Comparison of ENCODE assay signal across 21 cellular contexts in the genomic region with DNA sequence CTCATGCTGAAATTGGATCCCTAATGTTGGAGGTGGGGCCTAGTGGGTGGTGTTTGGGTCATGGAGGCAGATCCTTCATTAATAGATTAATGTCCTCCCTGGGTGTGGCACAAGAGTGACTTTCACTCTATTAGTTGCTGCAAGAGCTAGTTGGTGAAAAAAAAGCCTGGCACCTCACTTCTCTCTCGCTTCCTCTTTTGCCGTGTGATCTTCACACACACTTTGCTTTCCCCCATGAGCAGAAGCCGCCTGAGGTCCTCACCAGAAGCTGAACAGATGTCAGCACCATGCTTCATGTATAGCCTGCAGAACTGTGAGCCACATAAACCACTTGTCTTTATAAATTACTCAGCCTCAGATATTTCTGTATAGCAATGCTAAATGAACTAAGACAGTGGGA.
DNase-seq lines count a peak whose midpoint lies in the region; ATAC-seq, FAIRE-seq and TF ChIP-seq lines count a peak whose summit lies in the region.
"Had no signal": no experiment of that assay in that cellular context is flagged by ENCODE, and none has a peak within 500 bp of the region (broad histone marks: within the 10 kb centered on the region; RNA-seq: fewer than 3 reads in every experiment).

No MANE protein-coding gene starts in this region.

- H3K4me3 ChIP-seq in kidney (ENCODE audit: low read length in 2 of 2): no peak overlapping the region
- H3K4me3 ChIP-seq: BLaER1, GM23248, smooth muscle cell, upper lobe of left lung had no signal

- DNase-seq in NCI-H748 (lab: John Stamatoyannopoulos, UW; ENCODE audit: unreplicated experiment): peak; percentile 7
- no peak for DNase-seq in NCI-H748 treated with DMSO at 0.1 percent for 48 hours (lab: John Stamatoyannopoulos, UW)
- peak; percentile 55 for DNase-seq in MV-4-11 (lab: John Stamatoyannopoulos, UW)
- DNase-seq in NCI-H1105 treated with DMSO at 0.1 percent for 48 hours (lab: John Stamatoyannopoulos, UW): no peak
- no peak for DNase-seq in kidney
- DNase-seq in activated CD4-positive, alpha-beta memory T cell treated with anti-CD3 and anti-CD28 coated beads, Interleukin-2, amount 10 ng/mL, durations not matched to agents 7 days and 5 days: no peak
- DNase-seq: 8988T; activated CD8-positive, alpha-beta memory T cell treated with anti-CD3 and anti-CD28 coated beads, Interleukin-2, amount 10 ng/mL, durations not matched to agents 7 days and 5 days; activated effector memory CD4-positive, alpha-beta T cell treated with Interleukin-2 at 50 U/mL for 16 hours; DMS 273 treated with DMSO at 0.1 percent for 48 hours; foreskin keratinocyte; GM23248; NCI-H2029; NCI-H526; upper lobe of left lung had no signal

- peak; percentile 48 for ATAC-seq in HG02798 (IDR thresholded peaks at IDR 0.05; ENCODE audit: poor library complexity, unreplicated experiment)
- ATAC-seq in stimulated activated memory B cell treated with anti-CD40 and anti-IgM and Interleukin-4, amounts not matched to agents 10 μg/mL and 1 μg/mL and 100 μg/mL, for 72 hours: peak; percentile 31
- ATAC-seq: activated CD4-positive, CD25-positive, alpha-beta regulatory T cell treated with anti-CD3 and anti-CD28 coated beads, Interleukin-2, amount 50 U/mL, for 24 hours; activated CD8-positive, alpha-beta memory T cell treated with anti-CD3 and anti-CD28 coated beads, Interleukin-2, amount 10 ng/mL, durations not matched to agents 7 days and 5 days; foreskin keratinocyte had no signal

- FAIRE-seq in kidney (lab: Jason Lieb, UNC): no peak
- FAIRE-seq: endothelial cell of umbilical vein had no signal

- no peaks in the 10 kb centered on the region for H3K36me3 Mint-ChIP-seq in stimulated activated memory B cell treated with anti-CD40 and anti-IgM and Interleukin-4, amounts not matched to agents 10 μg/mL and 1 μg/mL and 100 μg/mL, for 72 hours
- no peaks in the 10 kb centered on the region for H3K36me3 Mint-ChIP-seq in activated CD4-positive, alpha-beta memory T cell treated with anti-CD3 and anti-CD28 coated beads, Interleukin-2, amount 10 ng/mL, durations not matched to agents 7 days and 5 days (ENCODE audit: low read depth)
- H3K36me3 Mint-ChIP-seq: activated CD8-positive, alpha-beta memory T cell treated with anti-CD3 and anti-CD28 coated beads, Interleukin-2, amount 10 ng/mL, durations not matched to agents 7 days and 5 days had no signal

- no peaks in the 10 kb centered on the region for H3K27me3 Mint-ChIP-seq in stimulated activated memory B cell treated with anti-CD40 and anti-IgM and Interleukin-4, amounts not matched to agents 10 μg/mL and 1 μg/mL and 100 μg/mL, for 72 hours
- H3K27me3 Mint-ChIP-seq in activated CD4-positive, alpha-beta memory T cell treated with anti-CD3 and anti-CD28 coated beads, Interleukin-2, amount 10 ng/mL, durations not matched to agents 7 days and 5 days: peaks cover 3% of the 10 kb centered on the region

- TF ChIP-seq CTCF in kidney (IDR thresholded peaks at IDR 0.05; ENCODE audit: borderline replicate concordance, extremely low read depth, insufficient read depth): no peak

- no peaks in the 10 kb centered on the region for H3K4me1 Mint-ChIP-seq in stimulated activated memory B cell treated with anti-CD40 and anti-IgM and Interleukin-4, amounts not matched to agents 10 μg/mL and 1 μg/mL and 100 μg/mL, for 72 hours
- H3K4me1 Mint-ChIP-seq in activated CD4-positive, alpha-beta memory T cell treated with anti-CD3 and anti-CD28 coated beads, Interleukin-2, amount 10 ng/mL, durations not matched to agents 7 days and 5 days: no peaks in the 10 kb centered on the region
- H3K4me1 Mint-ChIP-seq: activated CD8-positive, alpha-beta memory T cell treated with anti-CD3 and anti-CD28 coated beads, Interleukin-2, amount 10 ng/mL, durations not matched to agents 7 days and 5 days had no signal

- no peak overlapping the region for H3K27ac ChIP-seq in kidney (ENCODE audit: low read depth in 2 of 2, low read length in 2 of 2)
- H3K27ac ChIP-seq: BLaER1, foreskin keratinocyte, GM23248, upper lobe of left lung had no signal

- no peaks in the 10 kb centered on the region for H3K36me3 ChIP-seq in kidney (ENCODE audit: control insufficient read depth in 1 of 2, insufficient read depth in 2 of 2, low read length in 2 of 2)
- H3K36me3 ChIP-seq: BLaER1, upper lobe of left lung had no signal

- no peak overlapping the region for H3K4me3 Mint-ChIP-seq in stimulated activated memory B cell treated with anti-CD40 and anti-IgM and Interleukin-4, amounts not matched to agents 10 μg/mL and 1 μg/mL and 100 μg/mL, for 72 hours
- no peak overlapping the region for H3K4me3 Mint-ChIP-seq in activated CD4-positive, alpha-beta memory T cell treated with anti-CD3 and anti-CD28 coated beads, Interleukin-2, amount 10 ng/mL, durations not matched to agents 7 days and 5 days
- H3K4me3 Mint-ChIP-seq: activated CD8-positive, alpha-beta memory T cell treated with anti-CD3 and anti-CD28 coated beads, Interleukin-2, amount 10 ng/mL, durations not matched to agents 7 days and 5 days had no signal

- POLR2A ChIA-PET in activated CD4-positive, alpha-beta memory T cell treated with anti-CD3 and anti-CD28 coated beads, Interleukin-2, amount 10 ng/mL, durations not matched to agents 7 days and 5 days (lab: Charles Lee): no interaction called here

- no peaks in the 10 kb centered on the region for H3K9me3 ChIP-seq in kidney (ENCODE audit: control insufficient read depth in 1 of 2, low read length in 2 of 2)
- H3K9me3 ChIP-seq: BLaER1, upper lobe of left lung had no signal

- no peak overlapping the region for H3K27ac Mint-ChIP-seq in stimulated activated memory B cell treated with anti-CD40 and anti-IgM and Interleukin-4, amounts not matched to agents 10 μg/mL and 1 μg/mL and 100 μg/mL, for 72 hours
- no peak overlapping the region for H3K27ac Mint-ChIP-seq in activated CD4-positive, alpha-beta memory T cell treated with anti-CD3 and anti-CD28 coated beads, Interleukin-2, amount 10 ng/mL, durations not matched to agents 7 days and 5 days
- H3K27ac Mint-ChIP-seq: activated CD8-positive, alpha-beta memory T cell treated with anti-CD3 and anti-CD28 coated beads, Interleukin-2, amount 10 ng/mL, durations not matched to agents 7 days and 5 days had no signal

- no peak overlapping the region for H3K9ac ChIP-seq in kidney (ENCODE audit: low read length in 2 of 2)
- H3K9ac ChIP-seq: BLaER1, GM23248 had no signal

- no peaks in the 10 kb centered on the region for H3K9me3 Mint-ChIP-seq in stimulated activated memory B cell treated with anti-CD40 and anti-IgM and Interleukin-4, amounts not matched to agents 10 μg/mL and 1 μg/mL and 100 μg/mL, for 72 hours
- H3K9me3 Mint-ChIP-seq in activated CD4-positive, alpha-beta memory T cell treated with anti-CD3 and anti-CD28 coated beads, Interleukin-2, amount 10 ng/mL, durations not matched to agents 7 days and 5 days: no peaks in the 10 kb centered on the region

- intact Hi-C loops in kidney (cut with DNase I): no loop called here

- CTCF ChIA-PET in activated CD4-positive, alpha-beta memory T cell treated with anti-CD3 and anti-CD28 coated beads, Interleukin-2, amount 10 ng/mL, durations not matched to agents 7 days and 5 days (lab: Charles Lee): no interaction called here

- no peaks in the 10 kb centered on the region for H3K4me1 ChIP-seq in kidney (ENCODE audit: control insufficient read depth in 1 of 2, insufficient read depth in 1 of 2, low read depth in 1 of 2, low read length in 2 of 2)
- H3K4me1 ChIP-seq: BLaER1, foreskin keratinocyte, upper lobe of left lung had no signal

Comparison
In these comparisons a context has a peak if more than half of its experiments do, and no peak if none do; other contexts are left out.
1. DNase-seq: peak in NCI-H748 (single experiment) and MV-4-11 (single experiment); none in NCI-H748 treated with DMSO at 0.1 percent for 48 hours (single experiment), NCI-H1105 treated with DMSO at 0.1 percent for 48 hours (single experiment), kidney (single experiment) and activated CD4-positive, alpha-beta memory T cell treated with anti-CD3 and anti-CD28 coated beads, Interleukin-2, amount 10 ng/mL, durations not matched to agents 7 days and 5 days (single experiment).